8 cellular contexts compared by ENCODE assay signal in the genomic region with DNA sequence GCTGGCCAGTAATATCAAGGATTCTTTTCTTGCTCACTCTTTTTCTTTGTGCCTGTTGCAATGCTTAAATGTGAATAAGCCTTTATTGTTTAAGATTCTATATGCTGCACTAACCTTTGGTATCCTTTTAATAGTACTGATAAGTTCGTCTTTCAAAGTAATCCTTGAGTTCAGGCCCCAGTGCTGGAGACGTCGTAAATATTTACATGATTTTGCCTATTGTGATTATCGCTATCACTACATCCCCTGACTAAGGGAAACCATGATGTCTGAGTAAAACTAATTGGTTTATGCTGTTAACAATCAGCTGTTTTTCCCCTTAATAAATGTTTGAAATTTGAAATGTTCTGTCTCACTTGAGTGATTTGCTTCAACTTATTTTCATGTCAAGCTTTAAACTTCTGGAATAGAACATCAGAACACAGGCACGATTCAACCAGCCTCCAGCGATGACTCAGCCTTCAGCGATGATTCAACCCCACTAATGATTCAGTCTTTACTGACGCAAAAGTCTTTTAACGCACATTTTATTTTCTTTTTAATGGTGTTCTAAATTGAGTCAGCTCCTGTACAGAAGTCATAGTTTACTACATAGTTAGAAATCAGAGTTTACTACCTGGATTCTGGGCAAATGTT. TPM values are rescaled to one million over a fixed set of nuclear protein-coding genes. Genes with fewer than 3 reads are reported as not detected.
DNase-seq lines count a peak whose midpoint lies in the region; ATAC-seq, FAIRE-seq and TF ChIP-seq lines count a peak whose summit lies in the region.

No MANE protein-coding gene starts in this region.

- no peak for TF ChIP-seq RAD21 in K562 (CRISPR knock-in tag; conservative IDR thresholded peaks at IDR 0.05 in 1 of 2, IDR thresholded peaks at IDR 0.05 in 1 of 2)

- no peaks in the 10 kb centered on the region for H3K9me3 Mint-ChIP-seq in T-helper 1 cell treated with Interleukin-12 subunit alpha and Interleukin-12 subunit beta and Interleukin-4 antibody, amounts not matched to agents 30 μg/mL and 1 μg/mL, for 36 hours

- H3K4me1 Mint-ChIP-seq in T-helper 1 cell treated with Interleukin-12 subunit alpha and Interleukin-12 subunit beta and Interleukin-4 antibody, amounts not matched to agents 30 μg/mL and 1 μg/mL, for 36 hours (ENCODE audit: low read depth) = peaks cover 45% of the 10 kb centered on the region

- no TSS peak for BruUV-seq in K562 (replicated peaks; lab: Mats Ljungman, UMichigan)

- peak; percentile 42 for ATAC-seq in K562
- no peak for ATAC-seq in GM21447 (IDR thresholded peaks at IDR 0.05; ENCODE audit: unreplicated experiment)

- H3K36me3 Mint-ChIP-seq in T-helper 1 cell treated with Interleukin-12 subunit alpha and Interleukin-12 subunit beta and Interleukin-4 antibody, amounts not matched to agents 30 μg/mL and 1 μg/mL, for 36 hours (ENCODE audit: low read depth) = peaks cover 32% of the 10 kb centered on the region

- H3K27me3 ChIP-seq in K562 (ENCODE audit: control insufficient read depth in 2 of 2, insufficient read depth in 2 of 2, low read length in 2 of 2) = no peaks in the 10 kb centered on the region
- no peaks in the 10 kb centered on the region for H3K27me3 ChIP-seq in subcutaneous abdominal adipose tissue (ENCODE audit: control insufficient read depth in 5 of 5, insufficient read depth in 4 of 5, low read length in 5 of 5)

- TF ChIP-seq POLR2A in K562 (conservative IDR thresholded peaks at IDR 0.05) = no peak; the same call in 1 of the 2 replicates

- peak overlapping the region; percentile 60 for H3K4me2 ChIP-seq in K562 (ENCODE audit: insufficient read depth, low read length)

- no peaks in the 10 kb centered on the region for H3K9me3 ChIP-seq in K562 (replicated peaks; ENCODE audit: control insufficient read depth, insufficient read depth, low read depth, low read length)
- no peaks in the 10 kb centered on the region for H3K9me3 ChIP-seq in mesodermal cell (ENCODE audit: control insufficient read depth, low read length)
- H3K9me3 ChIP-seq in subcutaneous abdominal adipose tissue (ENCODE audit: control insufficient read depth in 5 of 5, low read length in 5 of 5) = no peaks in the 10 kb centered on the region

- no peaks in the 10 kb centered on the region for H4K20me1 ChIP-seq in K562 (replicated peaks; ENCODE audit: control insufficient read depth, insufficient read depth, low read length)

- H3K27me3 Mint-ChIP-seq in T-helper 1 cell treated with Interleukin-12 subunit alpha and Interleukin-12 subunit beta and Interleukin-4 antibody, amounts not matched to agents 30 μg/mL and 1 μg/mL, for 36 hours (ENCODE audit: low read depth) = no peaks in the 10 kb centered on the region

- H3K4me3 ChIP-seq in K562 = no peak overlapping the region
- H3K4me3 ChIP-seq in mesodermal cell (ENCODE audit: extremely low read depth, insufficient read depth, low read length, poor library complexity, severe bottlenecking) = no peak overlapping the region
- H3K4me3 ChIP-seq in subcutaneous abdominal adipose tissue (ENCODE audit: low read depth in 1 of 5, low read length in 5 of 5) = no peak overlapping the region

- no peak for TF ChIP-seq CTCF in K562 (IDR thresholded peaks at IDR 0.05 in 2 of 3, conservative IDR thresholded peaks at IDR 0.05 in 1 of 3; ENCODE audit: insufficient read depth in 2 of 3, low read depth in 1 of 3, low read length in 3 of 3)
- TF ChIP-seq CTCF in GM20000 (IDR thresholded peaks at IDR 0.05; ENCODE audit: extremely low read depth, missing control alignments) = no peak

- POLR2A ChIA-PET in K562 (lab: Yijun Ruan, JAX) = interaction anchor here (0.6 to 2.0 kb wide), 5 partner anchors 8 to 358 kb away, joined by 3 to 5 read pairs (median 3); no protein-coding TSS in a partner anchor

- H3K27ac Mint-ChIP-seq in T-helper 1 cell treated with Interleukin-12 subunit alpha and Interleukin-12 subunit beta and Interleukin-4 antibody, amounts not matched to agents 30 μg/mL and 1 μg/mL, for 36 hours = peak overlapping the region; percentile 56

- peak overlapping the region; percentile 58 for H3K4me3 Mint-ChIP-seq in T-helper 1 cell treated with Interleukin-12 subunit alpha and Interleukin-12 subunit beta and Interleukin-4 antibody, amounts not matched to agents 30 μg/mL and 1 μg/mL, for 36 hours

- peak overlapping the region; percentile 79 for H3K27ac ChIP-seq in K562 (ENCODE audit: extremely low read depth, low read depth, low read length)
- H3K27ac ChIP-seq in mesodermal cell (ENCODE audit: low read depth, low read length, severe bottlenecking) = peak overlapping the region; percentile 62
- peak overlapping the region; percentile 20 for H3K27ac ChIP-seq in subcutaneous abdominal adipose tissue (ENCODE audit: low read depth, low read length)

- H3K4me1 ChIP-seq in K562 (replicated peaks in 1 of 2; ENCODE audit: control insufficient read depth in 2 of 2, insufficient read depth in 2 of 2, low read length in 2 of 2) (peaks cover 17 to 59% of the 10 kb centered on the region in 2 experiments), mesodermal cell (ENCODE audit: control insufficient read depth, insufficient read depth, low read length, poor library complexity, severe bottlenecking) (peaks cover 15% of the 10 kb centered on the region), subcutaneous abdominal adipose tissue (ENCODE audit: control insufficient read depth in 5 of 5, insufficient read depth in 5 of 5, low read length in 5 of 5) (peaks cover 4 to 37% (median 26%) of the 10 kb centered on the region in 5 donors)

- in situ Hi-C loops in K562 (cut with MboI) = no loop called here

- peak; percentile 56 for TF ChIP-seq EP300 in K562 (IDR thresholded peaks at IDR 0.05; ENCODE audit: low read length)

- 3% methylated on average over 9 of the region's 9 CpGs for WGBS in K562 (ENCODE audit: insufficient coverage, low coverage, missing lambda C conversion rate)
- WGBS in mesodermal cell (ENCODE audit: insufficient coverage in 2 of 2), 2 experiments = 64 to 79% methylated on average over 6 of the region's 9 CpGs

- intact Hi-C loops in K562 (cut with micrococcal nuclease) = no loop called here

- peaks cover 33% of the 10 kb centered on the region for H3K79me2 ChIP-seq in K562 (ENCODE audit: control insufficient read depth, insufficient read depth, low read length)

- H2AFZ ChIP-seq in K562 (ENCODE audit: low read depth, low read length) = peak overlapping the region; percentile 71

- CTCF ChIA-PET in K562 (lab: Yijun Ruan, JAX; ENCODE audit: low intra/inter-chr PET ratio) = no interaction called here

- peak overlapping the region; percentile 38 to 67; a peak in 3 of 4 replicates for H3K9ac ChIP-seq in K562 (ENCODE audit: insufficient read depth in 1 of 2, low read depth in 2 of 2, low read length in 2 of 2)
- no peak overlapping the region for H3K9ac ChIP-seq in subcutaneous abdominal adipose tissue (ENCODE audit: low read length in 5 of 5)

- no peaks in the 10 kb centered on the region for H3K9me1 ChIP-seq in K562 (ENCODE audit: control insufficient read depth, insufficient read depth, low read length)

- DNase-seq in HCEC 1CT (peak; percentile 87), K562 (ENCODE audit: extremely low read depth in 1 of 4, low spot score in 3 of 4) (peak; percentile 65 to 80 (median 74)), GM20000 (ENCODE audit: low spot score) (no peak), cerebellar nuclear complex (lab: John Stamatoyannopoulos, UW) (no peak)

- H3K36me3 ChIP-seq in K562 (ENCODE audit: control insufficient read depth, insufficient read depth, low read length) (peaks cover 29% of the 10 kb centered on the region), mesodermal cell (ENCODE audit: control insufficient read depth, insufficient read depth, low read length) (no peaks in the 10 kb centered on the region), subcutaneous abdominal adipose tissue (ENCODE audit: control insufficient read depth in 5 of 5, insufficient read depth in 5 of 5, low read length in 5 of 5) (peaks cover 0 to 29% (median 5%) of the 10 kb centered on the region in 5 donors)

- peak; percentile 85 for FAIRE-seq in K562 (lab: Jason Lieb, UNC)

RNA-seq across cellular contexts. Expression of gene HTATIP2, which starts 3.9 kb away (rescaled TPM):
- 26.5 and 48.5 TPM in 2 replicates for total RNA-seq in K562 (2011; cell fraction: chromatin; rRNA removed; ENCODE audit: low replicate concordance)
- total RNA-seq in K562 (2011; cell fraction: nucleolus; rRNA removed) = 24.3 and 26.2 TPM in 2 replicates
- 35.4 and 42.0 TPM in 2 replicates for total RNA-seq in K562 (2011; cell fraction: nucleoplasm; rRNA removed)
- total RNA-seq in K562 (2014; rRNA removed) (49.6 and 59.9 TPM in 2 replicates), K562 (2014; rRNA removed; fragmentation: Illumina TruSeq; extraction: Trizol) (57.4 and 63.7 TPM in 2 replicates), K562 (2015; rRNA removed; fragmentation: Illumina TruSeq; extraction: Trizol) (46.9 and 52.4 TPM in 2 replicates), K562 (2021) (45.7 and 48.3 TPM in 2 replicates)
- polyA plus RNA-seq in K562 (2011; rRNA removed) (43.4 and 64.4 TPM in 2 replicates), K562 (2014; fragmentation: Illumina TruSeq; extraction: Trizol) (51.8 and 65.7 TPM in 2 replicates), K562 (2014; fragmentation: Nextera tagmentation; extraction: Ambion mirVana) (10 to 100 TPM; 89.7 to 90.9 TPM), K562 (2014; rRNA removed) (70.4 and 74.2 TPM in 2 replicates)
- 15.9 and 29.8 TPM in 2 replicates for polyA plus RNA-seq in K562 (2011; cell fraction: cytosol; rRNA removed)
- 23.9 and 34.4 TPM in 2 replicates for polyA plus RNA-seq in K562 (2011; cell fraction: nucleus; rRNA removed)
- 62.2 and 81.0 TPM in 2 replicates for polyA plus RNA-seq in K562 (2012)
- polyA minus RNA-seq in K562 (2011; rRNA and poly(A)+ RNA removed) = 49.7 and 57.3 TPM in 2 replicates
- 9.2 and 21.1 TPM in 2 replicates for polyA minus RNA-seq in K562 (2011; cell fraction: cytosol; rRNA and poly(A)+ RNA removed)
- 13.9 and 16.1 TPM in 2 replicates for polyA minus RNA-seq in K562 (2011; cell fraction: nucleus; rRNA and poly(A)+ RNA removed)
- 16.6 TPM for polyA plus RNA-seq in mesodermal cell (2013, experiment 1 of 2)
- 13.7 TPM for polyA plus RNA-seq in mesodermal cell (2013, experiment 2 of 2)

RNA-seq across cellular contexts. Expression of gene PRMT3, which starts 20.1 kb away (rescaled TPM):
- total RNA-seq in K562 (2011; cell fraction: chromatin; rRNA removed; ENCODE audit: low replicate concordance) = 37.6 and 85.1 TPM in 2 replicates
- total RNA-seq in K562 (2011; cell fraction: nucleolus; rRNA removed) = 27.8 and 29.6 TPM in 2 replicates
- 42.1 and 62.3 TPM in 2 replicates for total RNA-seq in K562 (2011; cell fraction: nucleoplasm; rRNA removed)
- 45.4 and 46.4 TPM in 2 replicates for total RNA-seq in K562 (2014; rRNA removed)
- total RNA-seq in K562 (2014; rRNA removed; fragmentation: Illumina TruSeq; extraction: Trizol) = 55.8 and 64.1 TPM in 2 replicates
- total RNA-seq in K562 (2015; rRNA removed; fragmentation: Illumina TruSeq; extraction: Trizol) = 43.7 and 44.2 TPM in 2 replicates
- 43.2 and 44.7 TPM in 2 replicates for total RNA-seq in K562 (2021)
- polyA plus RNA-seq in K562 (2011; rRNA removed) = 36.3 and 62.1 TPM in 2 replicates
- 14.9 and 18.5 TPM in 2 replicates for polyA plus RNA-seq in K562 (2011; cell fraction: cytosol; rRNA removed)
- polyA plus RNA-seq in K562 (2011; cell fraction: nucleus; rRNA removed) = 20.7 and 29.0 TPM in 2 replicates
- polyA plus RNA-seq in K562 (2012) = 23.6 and 28.6 TPM in 2 replicates
- polyA plus RNA-seq in K562 (2014; fragmentation: Illumina TruSeq; extraction: Trizol) = 44.2 and 49.8 TPM in 2 replicates
- polyA plus RNA-seq in K562 (2014; fragmentation: Nextera tagmentation; extraction: Ambion mirVana) = 10 to 100 TPM; 24.0 to 35.3 TPM
- 42.8 and 44.7 TPM in 2 replicates for polyA plus RNA-seq in K562 (2014; rRNA removed)
- 64.1 and 76.2 TPM in 2 replicates for polyA minus RNA-seq in K562 (2011; rRNA and poly(A)+ RNA removed)
- polyA minus RNA-seq in K562 (2011; cell fraction: cytosol; rRNA and poly(A)+ RNA removed) = 11.9 and 27.8 TPM in 2 replicates
- polyA minus RNA-seq in K562 (2011; cell fraction: nucleus; rRNA and poly(A)+ RNA removed) = 42.9 and 59.4 TPM in 2 replicates
- 16.3 TPM for polyA plus RNA-seq in mesodermal cell (2013, experiment 1 of 2)
- 14.8 TPM for polyA plus RNA-seq in mesodermal cell (2013, experiment 2 of 2)

Comparison
In these comparisons a context has a peak if more than half of its experiments do, and no peak if none do; other contexts are left out.
1. DNase-seq: peak in HCEC 1CT (single experiment) and K562 (4 of 4); none in GM20000 (single experiment) and cerebellar nuclear complex (0 of 2).
2. H3K27ac ChIP-seq: peak in every context shown above with its lines; median percentile 79 in K562; 62 in mesodermal cell; 20 in subcutaneous abdominal adipose tissue.
3. H3K9ac ChIP-seq: peak in K562 (2 of 2); none in subcutaneous abdominal adipose tissue (0 of 5).